Comparison of ENCODE assay signal across 20 cellular contexts in genomic region chr16:64754279-64754678, GRCh38.
"Had no signal": no experiment of that assay in that cellular context is flagged by ENCODE, and none has a peak within 500 bp of the region (broad histone marks: within the 10 kb centered on the region; RNA-seq: fewer than 3 reads in every experiment).

No MANE protein-coding gene starts in this region.

- H3K27ac ChIP-seq: adrenal gland, ascending aorta, coronary artery, esophagus squamous epithelium, gastroesophageal sphincter, heart left ventricle, right lobe of liver, spleen, thoracic aorta, upper lobe of left lung had no signal

- H3K9me3 ChIP-seq: adrenal gland, ascending aorta, esophagus squamous epithelium, gastroesophageal sphincter, heart left ventricle, right lobe of liver, thoracic aorta, upper lobe of left lung had no signal

- H3K4me1 ChIP-seq: adrenal gland, ascending aorta, esophagus squamous epithelium, heart left ventricle, right lobe of liver, spleen, upper lobe of left lung had no signal

- H3K4me3 ChIP-seq: adrenal gland, ascending aorta, coronary artery, esophagus squamous epithelium, gastroesophageal sphincter, heart left ventricle, right lobe of liver, thoracic aorta, upper lobe of left lung had no signal

- H3K27me3 ChIP-seq: adrenal gland, ascending aorta, esophagus squamous epithelium, gastroesophageal sphincter, heart left ventricle, right lobe of liver, spleen, upper lobe of left lung had no signal

- DNase-seq: activated CD8-positive, alpha-beta memory T cell treated with anti-CD3 and anti-CD28 coated beads for 24 hours; activated CD8-positive, alpha-beta memory T cell treated with anti-CD3 and anti-CD28 coated beads, Interleukin-2, amount 50 U/mL, for 4 hours; activated naive CD4-positive, alpha-beta T cell; activated T-cell treated with anti-CD3 and anti-CD28 coated beads, Interleukin-2, amount 50 U/mL, for 4 hours; adrenal gland; esophagus squamous epithelium; heart left ventricle; islet precursor cell; left cardiac atrium; posterior cingulate gyrus; right lobe of liver; spleen; stimulated activated CD4-positive, alpha-beta T cell treated with anti-CD3 and anti-CD28 coated beads, Interleukin-4, amount 100 ng/mL, for 1 hour; stimulated activated naive CD4-positive, alpha-beta T cell treated with Interleukin-2 at 50 U/mL for 16 hours; T-helper 9 cell; upper lobe of left lung had no signal

- H3K36me3 ChIP-seq: adrenal gland, ascending aorta, esophagus squamous epithelium, gastroesophageal sphincter, heart left ventricle, right lobe of liver, spleen, thoracic aorta, upper lobe of left lung had no signal
